Comparison of ENCODE assay signal across 1 cellular context in the genomic region with DNA sequence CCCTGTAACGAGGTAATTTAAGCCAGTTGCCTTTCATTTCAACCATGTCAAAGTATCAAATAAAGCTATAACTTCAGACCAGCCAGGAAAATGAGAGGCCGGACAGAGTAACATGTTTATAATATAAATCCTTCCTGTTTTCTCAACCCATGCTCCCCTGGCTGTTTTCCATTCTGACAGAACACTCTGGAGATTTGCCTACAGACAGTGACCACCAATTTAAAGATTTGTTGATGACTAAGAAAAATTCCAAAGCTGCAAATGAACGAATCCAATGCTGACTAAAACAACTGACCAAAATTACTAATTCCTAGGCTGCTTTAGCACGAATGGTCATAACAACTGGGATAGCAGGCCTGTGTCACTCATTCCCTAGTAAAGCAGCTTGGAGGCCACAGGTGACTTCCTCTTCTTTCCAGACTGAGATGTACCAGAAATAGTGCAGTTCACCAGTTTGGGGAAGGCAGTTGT.
TF ChIP-seq lines count a peak whose summit lies in the region.

No MANE protein-coding gene starts in this region.

TF ChIP-seq in A549, 52 proteins besides CTCF, POLR2A, EP300 and RAD21 (continued from another document):
- TF ChIP-seq, protein P1, sequence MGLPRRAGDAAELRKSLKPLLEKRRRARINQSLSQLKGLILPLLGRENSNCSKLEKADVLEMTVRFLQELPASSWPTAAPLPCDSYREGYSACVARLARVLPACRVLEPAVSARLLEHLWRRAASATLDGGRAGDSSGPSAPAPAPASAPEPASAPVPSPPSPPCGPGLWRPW (IDR thresholded peaks at IDR 0.05), result no peak
- TF ChIP-seq, protein P2, sequence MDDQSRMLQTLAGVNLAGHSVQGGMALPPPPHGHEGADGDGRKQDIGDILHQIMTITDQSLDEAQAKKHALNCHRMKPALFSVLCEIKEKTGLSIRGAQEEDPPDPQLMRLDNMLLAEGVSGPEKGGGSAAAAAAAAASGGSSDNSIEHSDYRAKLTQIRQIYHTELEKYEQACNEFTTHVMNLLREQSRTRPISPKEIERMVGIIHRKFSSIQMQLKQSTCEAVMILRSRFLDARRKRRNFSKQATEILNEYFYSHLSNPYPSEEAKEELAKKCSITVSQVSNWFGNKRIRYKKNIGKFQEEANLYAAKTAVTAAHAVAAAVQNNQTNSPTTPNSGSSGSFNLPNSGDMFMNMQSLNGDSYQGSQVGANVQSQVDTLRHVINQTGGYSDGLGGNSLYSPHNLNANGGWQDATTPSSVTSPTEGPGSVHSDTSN (IDR thresholded peaks at IDR 0.05), result peak; percentile 63; the same call in 1 of the 2 replicates
- TF ChIP-seq RFX5 (IDR thresholded peaks at IDR 0.05), result no peak
- TF ChIP-seq, protein P3, sequence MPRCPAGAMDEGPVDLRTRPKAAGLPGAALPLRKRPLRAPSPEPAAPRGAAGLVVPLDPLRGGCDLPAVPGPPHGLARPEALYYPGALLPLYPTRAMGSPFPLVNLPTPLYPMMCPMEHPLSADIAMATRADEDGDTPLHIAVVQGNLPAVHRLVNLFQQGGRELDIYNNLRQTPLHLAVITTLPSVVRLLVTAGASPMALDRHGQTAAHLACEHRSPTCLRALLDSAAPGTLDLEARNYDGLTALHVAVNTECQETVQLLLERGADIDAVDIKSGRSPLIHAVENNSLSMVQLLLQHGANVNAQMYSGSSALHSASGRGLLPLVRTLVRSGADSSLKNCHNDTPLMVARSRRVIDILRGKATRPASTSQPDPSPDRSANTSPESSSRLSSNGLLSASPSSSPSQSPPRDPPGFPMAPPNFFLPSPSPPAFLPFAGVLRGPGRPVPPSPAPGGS (IDR thresholded peaks at IDR 0.05), result peak; percentile 35; the same call in 1 of the 3 replicates
- TF ChIP-seq ESRRA (IDR thresholded peaks at IDR 0.05; ENCODE audit: borderline replicate concordance, low read length), result no peak
- TF ChIP-seq ZSCAN20 (CRISPR knock-in tag; IDR thresholded peaks at IDR 0.05), result no peak
- TF ChIP-seq EHF (CRISPR knock-in tag; IDR thresholded peaks at IDR 0.05), result 0 out of 2 replicates have a peak, but pooled peaks have one; percentile 45
- no peak for TF ChIP-seq EHMT2 (IDR thresholded peaks at IDR 0.05; ENCODE audit: low read depth)
- no peak for TF ChIP-seq SREBF2 (IDR thresholded peaks at IDR 0.05)
- peak; percentile 85 for TF ChIP-seq MAFK (IDR thresholded peaks at IDR 0.05; ENCODE audit: partially characterized antibody)
- TF ChIP-seq SMC3 (IDR thresholded peaks at IDR 0.05), result 0 out of 3 replicates have a peak, but pooled peaks have one; percentile 25
- TF ChIP-seq HOXB5 (CRISPR knock-in tag; IDR thresholded peaks at IDR 0.05), result 0 out of 2 replicates have a peak, but pooled peaks have one; percentile 3
- peak in 1 of 2 experiments; percentile 61; a peak in 2 of 4 replicates for TF ChIP-seq CEBPB (IDR thresholded peaks at IDR 0.05)
- TF ChIP-seq GATA3 (IDR thresholded peaks at IDR 0.05; ENCODE audit: borderline replicate concordance), result peak; percentile 71; the same call in 1 of the 2 replicates
- TF ChIP-seq, protein P4, sequence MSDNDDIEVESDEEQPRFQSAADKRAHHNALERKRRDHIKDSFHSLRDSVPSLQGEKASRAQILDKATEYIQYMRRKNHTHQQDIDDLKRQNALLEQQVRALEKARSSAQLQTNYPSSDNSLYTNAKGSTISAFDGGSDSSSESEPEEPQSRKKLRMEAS (IDR thresholded peaks at IDR 0.05), result peak; percentile 48; the same call in 1 of the 2 replicates
- TF ChIP-seq CBX2 (IDR thresholded peaks at IDR 0.05; ENCODE audit: borderline replicate concordance, low read depth), result no peak
- no peak for TF ChIP-seq ZFP36 (IDR thresholded peaks at IDR 0.05; ENCODE audit: borderline replicate concordance, partially characterized antibody)
- TF ChIP-seq ZC3H11A (IDR thresholded peaks at IDR 0.05), result no peak
- no peak for TF ChIP-seq POLR2AphosphoS2 (conservative IDR thresholded peaks at IDR 0.05; ENCODE audit: low read length)
- no peak for TF ChIP-seq PHF8 (IDR thresholded peaks at IDR 0.05; ENCODE audit: borderline replicate concordance, low read depth)
- peak; percentile 8; the same call in 1 of the 2 replicates for TF ChIP-seq TFCP2L1 (CRISPR knock-in tag; IDR thresholded peaks at IDR 0.05)
- peak; percentile 45; the same call in 1 of the 2 replicates for TF ChIP-seq FOSL2 (IDR thresholded peaks at IDR 0.05)
- TF ChIP-seq FOSL2 (CRISPR knock-in tag; IDR thresholded peaks at IDR 0.05), result peak; percentile 91
- no peak for TF ChIP-seq KDM1A (IDR thresholded peaks at IDR 0.05; ENCODE audit: low read depth)
- TF ChIP-seq MYC (IDR thresholded peaks at IDR 0.05; ENCODE audit: borderline replicate concordance, low read length), result no peak
- peak; percentile 30; the same call in 1 of the 2 replicates for TF ChIP-seq HOXB13 (CRISPR knock-in tag; IDR thresholded peaks at IDR 0.05; ENCODE audit: low read depth)
- TF ChIP-seq, protein P5, sequence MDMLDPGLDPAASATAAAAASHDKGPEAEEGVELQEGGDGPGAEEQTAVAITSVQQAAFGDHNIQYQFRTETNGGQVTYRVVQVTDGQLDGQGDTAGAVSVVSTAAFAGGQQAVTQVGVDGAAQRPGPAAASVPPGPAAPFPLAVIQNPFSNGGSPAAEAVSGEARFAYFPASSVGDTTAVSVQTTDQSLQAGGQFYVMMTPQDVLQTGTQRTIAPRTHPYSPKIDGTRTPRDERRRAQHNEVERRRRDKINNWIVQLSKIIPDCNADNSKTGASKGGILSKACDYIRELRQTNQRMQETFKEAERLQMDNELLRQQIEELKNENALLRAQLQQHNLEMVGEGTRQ (IDR thresholded peaks at IDR 0.05), result no peak
